In the genomic region with DNA sequence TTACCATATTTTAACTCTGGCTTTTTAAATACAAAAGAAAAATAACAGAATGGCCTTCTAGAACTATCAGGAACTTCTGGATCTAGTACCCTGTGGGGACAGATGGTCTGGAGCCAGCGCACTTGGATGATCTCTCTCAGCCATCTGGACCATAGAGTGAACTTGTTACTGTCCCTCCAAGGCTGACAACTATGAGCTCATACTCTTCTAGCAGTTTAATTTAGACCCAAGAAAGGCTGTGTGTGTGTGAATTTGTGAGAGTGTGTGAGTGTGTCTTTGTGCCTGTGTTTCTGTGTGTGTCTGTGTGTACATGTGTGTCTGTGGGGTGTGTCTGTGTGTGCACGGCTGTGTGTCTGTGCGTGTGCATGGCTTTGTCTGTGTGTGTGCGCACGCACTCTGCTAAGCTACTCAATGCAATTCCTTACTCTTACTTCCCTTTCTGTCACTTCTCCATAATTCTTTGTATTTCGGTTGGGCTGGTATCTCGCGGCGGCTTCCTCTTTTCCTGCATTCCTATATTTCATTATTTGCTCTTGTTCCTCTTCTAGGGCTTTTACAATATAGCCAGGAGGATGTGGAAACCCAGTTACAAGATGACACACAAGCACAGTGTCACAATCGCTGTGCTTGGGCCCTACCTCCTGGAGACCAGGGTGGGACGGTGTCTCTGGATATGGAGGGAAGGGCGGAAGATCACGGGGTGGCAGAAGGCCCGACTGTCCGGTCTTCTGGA, we compare ENCODE assay signal across 10 cellular contexts. TPM values are rescaled to one million over a fixed set of nuclear protein-coding genes. Genes with fewer than 3 reads are reported as not detected.
DNase-seq lines count a peak whose midpoint lies in the region; ATAC-seq and TF ChIP-seq lines count a peak whose summit lies in the region.
"Had no signal": no experiment of that assay in that cellular context is flagged by ENCODE, and none has a peak within 500 bp of the region (broad histone marks: within the 10 kb centered on the region; RNA-seq: fewer than 3 reads in every experiment).

No MANE protein-coding gene starts in this region.

- intact Hi-C loops in activated CD4-positive, alpha-beta T cell treated with anti-CD3 and anti-CD28 coated beads for 36 hours (cut with DNase I, micrococcal nuclease), result no loop called here
- intact Hi-C loops in heart right ventricle (cut with DNase I), result no loop called here

- peaks cover 0 to 47% (median 10%) of the 10 kb centered on the region in 7 donors for H3K27me3 ChIP-seq in heart right ventricle
- H3K27me3 ChIP-seq: vagina had no signal

- peak overlapping the region; percentile 99 for H3K27ac Mint-ChIP-seq in activated CD4-positive, alpha-beta T cell treated with anti-CD3 and anti-CD28 coated beads for 36 hours
- peak overlapping the region; percentile 86 for H3K27ac Mint-ChIP-seq in stimulated activated memory B cell treated with anti-CD40 and anti-IgM and Interleukin-4, amounts not matched to agents 10 μg/mL and 1 μg/mL and 100 μg/mL, for 72 hours

- no peaks in the 10 kb centered on the region for H3K27me3 Mint-ChIP-seq in activated CD4-positive, alpha-beta T cell treated with anti-CD3 and anti-CD28 coated beads for 36 hours
- no peaks in the 10 kb centered on the region for H3K27me3 Mint-ChIP-seq in stimulated activated memory B cell treated with anti-CD40 and anti-IgM and Interleukin-4, amounts not matched to agents 10 μg/mL and 1 μg/mL and 100 μg/mL, for 72 hours

- POLR2A ChIA-PET in activated CD4-positive, alpha-beta T cell treated with anti-CD3 and anti-CD28 coated beads for 36 hours (lab: Charles Lee), result interaction anchor here (0.6 to 1.8 kb wide), 3 partner anchors 11 to 150 kb away, joined by 3 to 11 read pairs (median 3); no protein-coding TSS in a partner anchor

- no peak for TF ChIP-seq CTCF in heart right ventricle (IDR thresholded peaks at IDR 0.05)

- 77 to 85% methylated on average over 15 of the region's 15 CpGs for WGBS in heart right ventricle, 2 donors

- peaks cover 0 to 79% (median 0%) of the 10 kb centered on the region in 9 donors for H3K4me1 ChIP-seq in heart right ventricle
- H3K4me1 ChIP-seq: vagina had no signal

- peak overlapping the region in 1 of 10 donors; percentile 76 for H3K27ac ChIP-seq in heart right ventricle
- H3K27ac ChIP-seq: vagina had no signal

- DNase-seq in activated CD4-positive, alpha-beta T cell treated with anti-CD3 and anti-CD28 coated beads for 36 hours, result no peak
- DNase-seq in activated CD4-positive, alpha-beta T cell treated with anti-CD3 and anti-CD28 coated beads, Interleukin-2, amount 50 U/mL, for 1 hour, result no peak
- DNase-seq in UCSD-AML1 (lab: John Stamatoyannopoulos, UW; ENCODE audit: unreplicated experiment), result peak; percentile 56
- peak; percentile 17 to 32 for DNase-seq in heart right ventricle
- DNase-seq in ACHN, result no peak
- DNase-seq in NCI-H2029 (lab: John Stamatoyannopoulos, UW), result no peak
- DNase-seq: NCI-H2107 had no signal

- H3K9me3 Mint-ChIP-seq in activated CD4-positive, alpha-beta T cell treated with anti-CD3 and anti-CD28 coated beads for 36 hours (ENCODE audit: low read depth), result no peaks in the 10 kb centered on the region
- H3K9me3 Mint-ChIP-seq in stimulated activated memory B cell treated with anti-CD40 and anti-IgM and Interleukin-4, amounts not matched to agents 10 μg/mL and 1 μg/mL and 100 μg/mL, for 72 hours, result peaks cover 3% of the 10 kb centered on the region

- peak overlapping the region; percentile 57 for H3K4me3 Mint-ChIP-seq in activated CD4-positive, alpha-beta T cell treated with anti-CD3 and anti-CD28 coated beads for 36 hours
- no peak overlapping the region for H3K4me3 Mint-ChIP-seq in stimulated activated memory B cell treated with anti-CD40 and anti-IgM and Interleukin-4, amounts not matched to agents 10 μg/mL and 1 μg/mL and 100 μg/mL, for 72 hours

- H3K4me1 Mint-ChIP-seq in activated CD4-positive, alpha-beta T cell treated with anti-CD3 and anti-CD28 coated beads for 36 hours, result peaks cover 96% of the 10 kb centered on the region
- H3K4me1 Mint-ChIP-seq in stimulated activated memory B cell treated with anti-CD40 and anti-IgM and Interleukin-4, amounts not matched to agents 10 μg/mL and 1 μg/mL and 100 μg/mL, for 72 hours, result peaks cover 89% of the 10 kb centered on the region

- CTCF ChIA-PET in activated CD4-positive, alpha-beta T cell treated with anti-CD3 and anti-CD28 coated beads for 36 hours (lab: Charles Lee), result interaction anchor here (0.7 to 6.9 kb wide), 5 partner anchors 10 to 151 kb away, joined by 3 to 51 read pairs (median 4); no protein-coding TSS in a partner anchor

- H3K9me3 ChIP-seq in heart right ventricle, result no peaks in the 10 kb centered on the region
- H3K9me3 ChIP-seq: vagina had no signal

- in situ Hi-C loops in ACHN (cut with HindIII; ENCODE audit: low pct_ligation_motif_present, low pct_unique_long_range_greater_than_20kb, low sequenced_read_pairs), result no loop called here

- H3K36me3 Mint-ChIP-seq in activated CD4-positive, alpha-beta T cell treated with anti-CD3 and anti-CD28 coated beads for 36 hours (ENCODE audit: low read depth), result peaks cover 93% of the 10 kb centered on the region
- peaks cover 76% of the 10 kb centered on the region for H3K36me3 Mint-ChIP-seq in stimulated activated memory B cell treated with anti-CD40 and anti-IgM and Interleukin-4, amounts not matched to agents 10 μg/mL and 1 μg/mL and 100 μg/mL, for 72 hours

- H3K4me3 ChIP-seq in heart right ventricle, result peak overlapping the region in 1 of 10 donors; percentile 0
- H3K4me3 ChIP-seq: vagina had no signal

- peaks cover 0 to 27% (median 0%) of the 10 kb centered on the region in 9 donors for H3K36me3 ChIP-seq in heart right ventricle
- H3K36me3 ChIP-seq: vagina had no signal

- ATAC-seq in activated CD4-positive, alpha-beta T cell treated with anti-CD3 and anti-CD28 coated beads for 36 hours, result no peak
- ATAC-seq in heart right ventricle, result peak; percentile 60 to 77 (median 70)
- ATAC-seq in stimulated activated memory B cell treated with anti-CD40 and anti-IgM and Interleukin-4, amounts not matched to agents 10 μg/mL and 1 μg/mL and 100 μg/mL, for 72 hours, result no peak
- ATAC-seq in GM19467 (IDR thresholded peaks at IDR 0.05; ENCODE audit: unreplicated experiment), result no peak

RNA-seq across cellular contexts. Expression of gene IKZF1, which starts 51.9 kb away (rescaled TPM):
- 100 to 1,000 TPM; 245 to 260 TPM for total RNA-seq in activated CD4-positive, alpha-beta T cell treated with anti-CD3 and anti-CD28 coated beads for 36 hours
- total RNA-seq in heart right ventricle, result 10 to 100 TPM in 1 of 10 donors, 1 to 10 TPM in 7, under 1 TPM in 2; 0.88 to 20.2 (median 1.9) TPM
- under 1 TPM; 0.46 to 0.51 TPM for polyA plus RNA-seq in heart right ventricle

Comparison
In these comparisons a context has a peak if more than half of its experiments do, and no peak if none do; other contexts are left out.
1. ATAC-seq: peak in heart right ventricle (8 of 8); none in activated CD4-positive, alpha-beta T cell treated with anti-CD3 and anti-CD28 coated beads for 36 hours (single experiment), stimulated activated memory B cell treated with anti-CD40 and anti-IgM and Interleukin-4, amounts not matched to agents 10 μg/mL and 1 μg/mL and 100 μg/mL, for 72 hours (single experiment) and GM19467 (single experiment).
2. DNase-seq: peak in UCSD-AML1 (single experiment) and heart right ventricle (2 of 2); none in activated CD4-positive, alpha-beta T cell treated with anti-CD3 and anti-CD28 coated beads for 36 hours (single experiment), activated CD4-positive, alpha-beta T cell treated with anti-CD3 and anti-CD28 coated beads, Interleukin-2, amount 50 U/mL, for 1 hour (single experiment), ACHN (single experiment) and NCI-H2029 (single experiment).
3. RNA of gene IKZF1, which starts 51.9 kb away (total RNA-seq): 245 to 260 TPM in activated CD4-positive, alpha-beta T cell treated with anti-CD3 and anti-CD28 coated beads for 36 hours; 0.88 to 20.2 TPM in heart right ventricle; every median in the first group is over 10 times any median in the second.